Comparison of ENCODE assay signal across 12 cellular contexts in the genomic region with DNA sequence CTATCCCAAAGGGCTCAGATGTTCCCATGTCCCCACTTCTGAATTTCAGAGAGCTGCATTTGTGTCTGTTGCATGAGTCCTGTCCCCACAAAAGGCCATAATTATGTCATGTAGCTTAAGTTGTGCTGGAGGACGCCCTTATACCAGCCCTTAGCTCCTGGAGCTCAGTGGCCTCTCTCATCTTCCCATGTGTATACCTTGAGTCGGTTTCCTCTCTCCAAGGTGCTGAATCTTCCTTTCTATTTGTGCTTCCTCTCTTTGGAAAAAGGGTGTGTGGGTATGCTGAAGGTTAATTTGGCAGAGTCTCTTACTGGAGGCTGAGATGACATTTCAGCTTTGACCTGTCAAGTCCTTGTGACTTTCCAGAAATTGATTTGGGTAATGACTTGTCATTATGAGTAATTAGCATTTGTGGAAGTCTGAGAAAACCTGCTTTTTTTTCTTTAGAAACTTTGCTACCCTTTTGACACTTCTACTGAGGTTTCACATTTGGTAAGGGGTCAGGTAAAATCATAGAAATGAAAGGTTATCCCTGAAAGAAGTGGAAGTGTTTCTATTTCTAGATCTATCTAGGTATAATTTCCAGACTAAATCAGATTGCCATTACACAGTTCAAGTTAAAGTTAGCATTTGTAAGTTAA.
DNase-seq lines count a peak whose midpoint lies in the region; ATAC-seq and TF ChIP-seq lines count a peak whose summit lies in the region.
"Had no signal": no experiment of that assay in that cellular context is flagged by ENCODE, and none has a peak within 500 bp of the region (broad histone marks: within the 10 kb centered on the region; RNA-seq: fewer than 3 reads in every experiment).

No MANE protein-coding gene starts in this region.

- H3K4me3 Mint-ChIP-seq in WTC11: no peak overlapping the region
- H3K4me3 Mint-ChIP-seq in osteocyte (ENCODE audit: unreplicated experiment): no peak overlapping the region
- H3K4me3 Mint-ChIP-seq in activated CD8-positive, alpha-beta memory T cell treated with anti-CD3 and anti-CD28 coated beads, Interleukin-2, amount 10 ng/mL, durations not matched to agents 7 days and 5 days: no peak overlapping the region
- H3K4me3 Mint-ChIP-seq: CD4-positive, CD25-positive, alpha-beta regulatory T cell had no signal

- TF ChIP-seq CTCF in WTC11 (IDR thresholded peaks at IDR 0.05) (no peak), osteocyte (IDR thresholded peaks at IDR 0.05) (no peak)

- H3K36me3 Mint-ChIP-seq in WTC11: no peaks in the 10 kb centered on the region
- no peaks in the 10 kb centered on the region for H3K36me3 Mint-ChIP-seq in osteocyte (ENCODE audit: unreplicated experiment)
- H3K36me3 Mint-ChIP-seq in activated CD8-positive, alpha-beta memory T cell treated with anti-CD3 and anti-CD28 coated beads, Interleukin-2, amount 10 ng/mL, durations not matched to agents 7 days and 5 days: no peaks in the 10 kb centered on the region
- H3K36me3 Mint-ChIP-seq: CD4-positive, CD25-positive, alpha-beta regulatory T cell had no signal

- TF ChIP-seq RAD21 in Ishikawa (IDR thresholded peaks at IDR 0.05; ENCODE audit: low read depth): no peak

- CTCF ChIA-PET in WTC11 (lab: Charles Lee): interaction anchor here (0.9 kb wide), 1 partner anchor 16 kb away, joined by 3 read pairs; no protein-coding TSS in a partner anchor
- CTCF ChIA-PET in activated CD8-positive, alpha-beta memory T cell treated with anti-CD3 and anti-CD28 coated beads, Interleukin-2, amount 10 ng/mL, durations not matched to agents 7 days and 5 days (lab: Charles Lee): no interaction called here

- DNase-seq in AG20443 (ENCODE audit: low spot score) (peak; percentile 21), WTC11 (ENCODE audit: low spot score) (no peak), iPS-NIHi7 (ENCODE audit: extremely low spot score) (peak; percentile 69), osteocyte (ENCODE audit: extremely low spot score, unreplicated experiment) (no peak), COLO668 (lab: John Stamatoyannopoulos, UW; ENCODE audit: unreplicated experiment) (no peak), amygdala (lab: John Stamatoyannopoulos, UW) (no peak)
- DNase-seq in activated CD8-positive, alpha-beta memory T cell treated with anti-CD3 and anti-CD28 coated beads, Interleukin-2, amount 10 ng/mL, durations not matched to agents 7 days and 5 days: no peak
- DNase-seq: activated T-cell treated with anti-CD3 and anti-CD28 coated beads, Interleukin-2, amount 50 U/mL, for 48 hours; NCI-H1105; substantia nigra had no signal

- peak; percentile 80 for ATAC-seq in WTC11
- ATAC-seq in activated CD8-positive, alpha-beta memory T cell treated with anti-CD3 and anti-CD28 coated beads, Interleukin-2, amount 10 ng/mL, durations not matched to agents 7 days and 5 days: no peak

- H3K27me3 Mint-ChIP-seq in WTC11 (ENCODE audit: low read depth): no peaks in the 10 kb centered on the region; the same call in 1 of the 2 replicates
- no peaks in the 10 kb centered on the region for H3K27me3 Mint-ChIP-seq in osteocyte (ENCODE audit: unreplicated experiment)
- no peaks in the 10 kb centered on the region for H3K27me3 Mint-ChIP-seq in activated CD8-positive, alpha-beta memory T cell treated with anti-CD3 and anti-CD28 coated beads, Interleukin-2, amount 10 ng/mL, durations not matched to agents 7 days and 5 days

- no peak for TF ChIP-seq EP300 in Ishikawa (IDR thresholded peaks at IDR 0.05; ENCODE audit: borderline replicate concordance)

- H3K4me1 Mint-ChIP-seq in WTC11 (peaks cover 11% of the 10 kb centered on the region), osteocyte (ENCODE audit: unreplicated experiment) (no peaks in the 10 kb centered on the region)
- no peaks in the 10 kb centered on the region for H3K4me1 Mint-ChIP-seq in activated CD8-positive, alpha-beta memory T cell treated with anti-CD3 and anti-CD28 coated beads, Interleukin-2, amount 10 ng/mL, durations not matched to agents 7 days and 5 days
- H3K4me1 Mint-ChIP-seq: CD4-positive, CD25-positive, alpha-beta regulatory T cell had no signal

- no peak overlapping the region for H3K27ac Mint-ChIP-seq in WTC11
- H3K27ac Mint-ChIP-seq in osteocyte (ENCODE audit: unreplicated experiment): no peak overlapping the region
- no peak overlapping the region for H3K27ac Mint-ChIP-seq in activated CD8-positive, alpha-beta memory T cell treated with anti-CD3 and anti-CD28 coated beads, Interleukin-2, amount 10 ng/mL, durations not matched to agents 7 days and 5 days
- H3K27ac Mint-ChIP-seq: CD4-positive, CD25-positive, alpha-beta regulatory T cell had no signal

- POLR2A ChIA-PET in WTC11 (lab: Charles Lee): no interaction called here

- no peaks in the 10 kb centered on the region for H3K9me3 Mint-ChIP-seq in WTC11
- no peaks in the 10 kb centered on the region for H3K9me3 Mint-ChIP-seq in osteocyte (ENCODE audit: unreplicated experiment)
- no peaks in the 10 kb centered on the region for H3K9me3 Mint-ChIP-seq in activated CD8-positive, alpha-beta memory T cell treated with anti-CD3 and anti-CD28 coated beads, Interleukin-2, amount 10 ng/mL, durations not matched to agents 7 days and 5 days (ENCODE audit: low read depth)

TF ChIP-seq in Ishikawa, 13 proteins besides CTCF, POLR2A, EP300 and RAD21:
- TF ChIP-seq, protein P1, sequence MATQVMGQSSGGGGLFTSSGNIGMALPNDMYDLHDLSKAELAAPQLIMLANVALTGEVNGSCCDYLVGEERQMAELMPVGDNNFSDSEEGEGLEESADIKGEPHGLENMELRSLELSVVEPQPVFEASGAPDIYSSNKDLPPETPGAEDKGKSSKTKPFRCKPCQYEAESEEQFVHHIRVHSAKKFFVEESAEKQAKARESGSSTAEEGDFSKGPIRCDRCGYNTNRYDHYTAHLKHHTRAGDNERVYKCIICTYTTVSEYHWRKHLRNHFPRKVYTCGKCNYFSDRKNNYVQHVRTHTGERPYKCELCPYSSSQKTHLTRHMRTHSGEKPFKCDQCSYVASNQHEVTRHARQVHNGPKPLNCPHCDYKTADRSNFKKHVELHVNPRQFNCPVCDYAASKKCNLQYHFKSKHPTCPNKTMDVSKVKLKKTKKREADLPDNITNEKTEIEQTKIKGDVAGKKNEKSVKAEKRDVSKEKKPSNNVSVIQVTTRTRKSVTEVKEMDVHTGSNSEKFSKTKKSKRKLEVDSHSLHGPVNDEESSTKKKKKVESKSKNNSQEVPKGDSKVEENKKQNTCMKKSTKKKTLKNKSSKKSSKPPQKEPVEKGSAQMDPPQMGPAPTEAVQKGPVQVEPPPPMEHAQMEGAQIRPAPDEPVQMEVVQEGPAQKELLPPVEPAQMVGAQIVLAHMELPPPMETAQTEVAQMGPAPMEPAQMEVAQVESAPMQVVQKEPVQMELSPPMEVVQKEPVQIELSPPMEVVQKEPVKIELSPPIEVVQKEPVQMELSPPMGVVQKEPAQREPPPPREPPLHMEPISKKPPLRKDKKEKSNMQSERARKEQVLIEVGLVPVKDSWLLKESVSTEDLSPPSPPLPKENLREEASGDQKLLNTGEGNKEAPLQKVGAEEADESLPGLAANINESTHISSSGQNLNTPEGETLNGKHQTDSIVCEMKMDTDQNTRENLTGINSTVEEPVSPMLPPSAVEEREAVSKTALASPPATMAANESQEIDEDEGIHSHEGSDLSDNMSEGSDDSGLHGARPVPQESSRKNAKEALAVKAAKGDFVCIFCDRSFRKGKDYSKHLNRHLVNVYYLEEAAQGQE (IDR thresholded peaks at IDR 0.05; ENCODE audit: low read depth): peak; percentile 87
- TF ChIP-seq CEBPB (IDR thresholded peaks at IDR 0.05): no peak
- no peak for TF ChIP-seq YY1 (IDR thresholded peaks at IDR 0.05; ENCODE audit: low read depth)
- no peak for TF ChIP-seq TCF12 (IDR thresholded peaks at IDR 0.05; ENCODE audit: low read depth)
- no peak for TF ChIP-seq TEAD4 (IDR thresholded peaks at IDR 0.05)

TF ChIP-seq in WTC11, 78 proteins besides CTCF, POLR2A, EP300 and RAD21:
- TF ChIP-seq, protein P2, sequence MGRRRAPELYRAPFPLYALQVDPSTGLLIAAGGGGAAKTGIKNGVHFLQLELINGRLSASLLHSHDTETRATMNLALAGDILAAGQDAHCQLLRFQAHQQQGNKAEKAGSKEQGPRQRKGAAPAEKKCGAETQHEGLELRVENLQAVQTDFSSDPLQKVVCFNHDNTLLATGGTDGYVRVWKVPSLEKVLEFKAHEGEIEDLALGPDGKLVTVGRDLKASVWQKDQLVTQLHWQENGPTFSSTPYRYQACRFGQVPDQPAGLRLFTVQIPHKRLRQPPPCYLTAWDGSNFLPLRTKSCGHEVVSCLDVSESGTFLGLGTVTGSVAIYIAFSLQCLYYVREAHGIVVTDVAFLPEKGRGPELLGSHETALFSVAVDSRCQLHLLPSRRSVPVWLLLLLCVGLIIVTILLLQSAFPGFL (CRISPR knock-in tag; IDR thresholded peaks at IDR 0.05; ENCODE audit: borderline replicate concordance): no peak
- TF ChIP-seq, protein P3, sequence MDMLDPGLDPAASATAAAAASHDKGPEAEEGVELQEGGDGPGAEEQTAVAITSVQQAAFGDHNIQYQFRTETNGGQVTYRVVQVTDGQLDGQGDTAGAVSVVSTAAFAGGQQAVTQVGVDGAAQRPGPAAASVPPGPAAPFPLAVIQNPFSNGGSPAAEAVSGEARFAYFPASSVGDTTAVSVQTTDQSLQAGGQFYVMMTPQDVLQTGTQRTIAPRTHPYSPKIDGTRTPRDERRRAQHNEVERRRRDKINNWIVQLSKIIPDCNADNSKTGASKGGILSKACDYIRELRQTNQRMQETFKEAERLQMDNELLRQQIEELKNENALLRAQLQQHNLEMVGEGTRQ (CRISPR knock-in tag; IDR thresholded peaks at IDR 0.05): no peak
- no peak for TF ChIP-seq HMGA2 (CRISPR knock-in tag; IDR thresholded peaks at IDR 0.05)
- TF ChIP-seq KAT7 (CRISPR knock-in tag; IDR thresholded peaks at IDR 0.05; ENCODE audit: borderline replicate concordance): no peak
- TF ChIP-seq, protein P4, sequence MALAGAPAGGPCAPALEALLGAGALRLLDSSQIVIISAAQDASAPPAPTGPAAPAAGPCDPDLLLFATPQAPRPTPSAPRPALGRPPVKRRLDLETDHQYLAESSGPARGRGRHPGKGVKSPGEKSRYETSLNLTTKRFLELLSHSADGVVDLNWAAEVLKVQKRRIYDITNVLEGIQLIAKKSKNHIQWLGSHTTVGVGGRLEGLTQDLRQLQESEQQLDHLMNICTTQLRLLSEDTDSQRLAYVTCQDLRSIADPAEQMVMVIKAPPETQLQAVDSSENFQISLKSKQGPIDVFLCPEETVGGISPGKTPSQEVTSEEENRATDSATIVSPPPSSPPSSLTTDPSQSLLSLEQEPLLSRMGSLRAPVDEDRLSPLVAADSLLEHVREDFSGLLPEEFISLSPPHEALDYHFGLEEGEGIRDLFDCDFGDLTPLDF (CRISPR knock-in tag; IDR thresholded peaks at IDR 0.05): 0 out of 2 replicates have a peak, but pooled peaks have one; percentile 57

Comparison
In these comparisons a context has a peak if more than half of its experiments do, and no peak if none do; other contexts are left out.
1. DNase-seq: peak in AG20443 (single experiment) and iPS-NIHi7 (single experiment); none in WTC11 (single experiment), osteocyte (single experiment), activated CD8-positive, alpha-beta memory T cell treated with anti-CD3 and anti-CD28 coated beads, Interleukin-2, amount 10 ng/mL, durations not matched to agents 7 days and 5 days (single experiment), COLO668 (single experiment) and amygdala (0 of 56).